1 cellular context compared by ENCODE assay signal in genomic region chr3:150600647-150601530, GRCh38.
TF ChIP-seq lines count a peak whose summit lies in the region.

No MANE protein-coding gene starts in this region.

TF ChIP-seq in GM12878, 131 proteins besides CTCF, POLR2A, EP300 and RAD21:
- TF ChIP-seq POLR2AphosphoS5 (IDR thresholded peaks at IDR 0.05; ENCODE audit: low read length) (peak; percentile 67; the same call in 1 of the 2 replicates), PKNOX1 (IDR thresholded peaks at IDR 0.05) (peak; percentile 64), NBN (IDR thresholded peaks at IDR 0.05) (peak; percentile 77), IKZF2 (IDR thresholded peaks at IDR 0.05) (peak in 1 of 2 experiments; percentile 45; a peak in 1 of 4 replicates), RAD51 (IDR thresholded peaks at IDR 0.05) (0 out of 2 replicates have a peak, but pooled peaks have one; percentile 24)
- TF ChIP-seq, protein P1, sequence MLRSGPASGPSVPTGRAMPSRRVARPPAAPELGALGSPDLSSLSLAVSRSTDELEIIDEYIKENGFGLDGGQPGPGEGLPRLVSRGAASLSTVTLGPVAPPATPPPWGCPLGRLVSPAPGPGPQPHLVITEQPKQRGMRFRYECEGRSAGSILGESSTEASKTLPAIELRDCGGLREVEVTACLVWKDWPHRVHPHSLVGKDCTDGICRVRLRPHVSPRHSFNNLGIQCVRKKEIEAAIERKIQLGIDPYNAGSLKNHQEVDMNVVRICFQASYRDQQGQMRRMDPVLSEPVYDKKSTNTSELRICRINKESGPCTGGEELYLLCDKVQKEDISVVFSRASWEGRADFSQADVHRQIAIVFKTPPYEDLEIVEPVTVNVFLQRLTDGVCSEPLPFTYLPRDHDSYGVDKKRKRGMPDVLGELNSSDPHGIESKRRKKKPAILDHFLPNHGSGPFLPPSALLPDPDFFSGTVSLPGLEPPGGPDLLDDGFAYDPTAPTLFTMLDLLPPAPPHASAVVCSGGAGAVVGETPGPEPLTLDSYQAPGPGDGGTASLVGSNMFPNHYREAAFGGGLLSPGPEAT (IDR thresholded peaks at IDR 0.05; ENCODE audit: low read depth): peak; percentile 28
- TF ChIP-seq, protein P2, sequence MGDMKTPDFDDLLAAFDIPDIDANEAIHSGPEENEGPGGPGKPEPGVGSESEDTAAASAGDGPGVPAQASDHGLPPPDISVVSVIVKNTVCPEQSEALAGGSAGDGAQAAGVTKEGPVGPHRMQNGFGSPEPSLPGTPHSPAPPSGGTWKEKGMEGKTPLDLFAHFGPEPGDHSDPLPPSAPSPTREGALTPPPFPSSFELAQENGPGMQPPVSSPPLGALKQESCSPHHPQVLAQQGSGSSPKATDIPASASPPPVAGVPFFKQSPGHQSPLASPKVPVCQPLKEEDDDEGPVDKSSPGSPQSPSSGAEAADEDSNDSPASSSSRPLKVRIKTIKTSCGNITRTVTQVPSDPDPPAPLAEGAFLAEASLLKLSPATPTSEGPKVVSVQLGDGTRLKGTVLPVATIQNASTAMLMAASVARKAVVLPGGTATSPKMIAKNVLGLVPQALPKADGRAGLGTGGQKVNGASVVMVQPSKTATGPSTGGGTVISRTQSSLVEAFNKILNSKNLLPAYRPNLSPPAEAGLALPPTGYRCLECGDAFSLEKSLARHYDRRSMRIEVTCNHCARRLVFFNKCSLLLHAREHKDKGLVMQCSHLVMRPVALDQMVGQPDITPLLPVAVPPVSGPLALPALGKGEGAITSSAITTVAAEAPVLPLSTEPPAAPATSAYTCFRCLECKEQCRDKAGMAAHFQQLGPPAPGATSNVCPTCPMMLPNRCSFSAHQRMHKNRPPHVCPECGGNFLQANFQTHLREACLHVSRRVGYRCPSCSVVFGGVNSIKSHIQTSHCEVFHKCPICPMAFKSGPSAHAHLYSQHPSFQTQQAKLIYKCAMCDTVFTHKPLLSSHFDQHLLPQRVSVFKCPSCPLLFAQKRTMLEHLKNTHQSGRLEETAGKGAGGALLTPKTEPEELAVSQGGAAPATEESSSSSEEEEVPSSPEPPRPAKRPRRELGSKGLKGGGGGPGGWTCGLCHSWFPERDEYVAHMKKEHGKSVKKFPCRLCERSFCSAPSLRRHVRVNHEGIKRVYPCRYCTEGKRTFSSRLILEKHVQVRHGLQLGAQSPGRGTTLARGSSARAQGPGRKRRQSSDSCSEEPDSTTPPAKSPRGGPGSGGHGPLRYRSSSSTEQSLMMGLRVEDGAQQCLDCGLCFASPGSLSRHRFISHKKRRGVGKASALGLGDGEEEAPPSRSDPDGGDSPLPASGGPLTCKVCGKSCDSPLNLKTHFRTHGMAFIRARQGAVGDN (IDR thresholded peaks at IDR 0.05): 0 out of 2 replicates have a peak, but pooled peaks have one; percentile 20
